In genomic region chr4:186058253-186058979, GRCh38 we compare ENCODE assay signal across 1 cellular context.
TF ChIP-seq lines count a peak whose summit lies in the region.

No MANE protein-coding gene starts in this region.

TF ChIP-seq in GM12878, 131 proteins besides CTCF, POLR2A, EP300 and RAD21 (continued from another document):
- TF ChIP-seq, protein P1, sequence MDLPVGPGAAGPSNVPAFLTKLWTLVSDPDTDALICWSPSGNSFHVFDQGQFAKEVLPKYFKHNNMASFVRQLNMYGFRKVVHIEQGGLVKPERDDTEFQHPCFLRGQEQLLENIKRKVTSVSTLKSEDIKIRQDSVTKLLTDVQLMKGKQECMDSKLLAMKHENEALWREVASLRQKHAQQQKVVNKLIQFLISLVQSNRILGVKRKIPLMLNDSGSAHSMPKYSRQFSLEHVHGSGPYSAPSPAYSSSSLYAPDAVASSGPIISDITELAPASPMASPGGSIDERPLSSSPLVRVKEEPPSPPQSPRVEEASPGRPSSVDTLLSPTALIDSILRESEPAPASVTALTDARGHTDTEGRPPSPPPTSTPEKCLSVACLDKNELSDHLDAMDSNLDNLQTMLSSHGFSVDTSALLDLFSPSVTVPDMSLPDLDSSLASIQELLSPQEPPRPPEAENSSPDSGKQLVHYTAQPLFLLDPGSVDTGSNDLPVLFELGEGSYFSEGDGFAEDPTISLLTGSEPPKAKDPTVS (IDR thresholded peaks at IDR 0.05; ENCODE audit: low read depth, low read length): no peak
- TF ChIP-seq POU2F2 (IDR thresholded peaks at IDR 0.05; ENCODE audit: borderline replicate concordance, low read depth, low read length): peak; percentile 95; the same call in 2 of the 3 replicates
- TF ChIP-seq BCL11A (IDR thresholded peaks at IDR 0.05; ENCODE audit: low read depth, low read length): 0 out of 2 replicates have a peak, but pooled peaks have one; percentile 43
- TF ChIP-seq BCL3 (IDR thresholded peaks at IDR 0.05; ENCODE audit: borderline replicate concordance, insufficient read depth, low read depth, low read length, poor library complexity, severe bottlenecking): peak; percentile 82
- peak; percentile 37; the same call in 1 of the 2 replicates for TF ChIP-seq MTA2 (IDR thresholded peaks at IDR 0.05; ENCODE audit: low read depth)
- TF ChIP-seq NFYA (IDR thresholded peaks at IDR 0.05; ENCODE audit: borderline replicate concordance, low read depth, low read length): no peak
- TF ChIP-seq NR2F1 (conservative IDR thresholded peaks at IDR 0.05): 0 out of 2 replicates have a peak, but pooled peaks have one; percentile 18
- peak; percentile 85 for TF ChIP-seq RUNX3 (IDR thresholded peaks at IDR 0.05; ENCODE audit: low read length)
- peak in 1 of 2 experiments; percentile 19; a peak in 1 of 4 replicates for TF ChIP-seq BHLHE40 (IDR thresholded peaks at IDR 0.05; ENCODE audit: borderline replicate concordance in 1 of 2, low read depth in 2 of 2, low read length in 1 of 2)
- TF ChIP-seq NFXL1 (IDR thresholded peaks at IDR 0.05; ENCODE audit: borderline replicate concordance): no peak
- TF ChIP-seq PAX5 (IDR thresholded peaks at IDR 0.05; ENCODE audit: borderline replicate concordance, low read depth, low read length): peak; percentile 80
- TF ChIP-seq STAT1 (conservative IDR thresholded peaks at IDR 0.05): no peak
- TF ChIP-seq IKZF2 (IDR thresholded peaks at IDR 0.05): peak in 1 of 2 experiments; percentile 19; a peak in 1 of 4 replicates
